Comparison of ENCODE assay signal across 27 cellular contexts in the genomic region with DNA sequence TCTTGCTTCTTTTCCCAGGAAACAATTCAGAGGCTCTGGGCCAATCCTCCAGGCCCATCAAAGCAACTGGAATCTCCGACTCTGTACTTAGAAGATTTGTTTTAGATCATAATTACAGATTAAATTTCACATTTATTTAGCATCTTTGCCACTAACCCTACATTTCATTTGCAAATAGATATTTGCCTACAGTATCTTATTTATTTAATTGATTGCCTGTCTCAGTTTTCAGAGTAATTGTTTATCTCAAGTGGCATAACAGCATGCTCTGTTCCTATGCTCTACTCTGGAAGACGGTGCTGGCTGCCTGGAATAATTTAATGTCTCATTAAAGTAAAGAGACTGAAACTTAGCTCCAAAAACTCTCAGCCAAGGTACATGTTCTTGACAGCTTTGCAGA.
"Had no signal": no experiment of that assay in that cellular context is flagged by ENCODE, and none has a peak within 500 bp of the region (broad histone marks: within the 10 kb centered on the region; RNA-seq: fewer than 3 reads in every experiment).

No MANE protein-coding gene starts in this region.

- H3K4me1 ChIP-seq: foreskin keratinocyte, testis, transverse colon had no signal

- H3K4me3 ChIP-seq: esophagus muscularis mucosa, heart left ventricle, ovary, right lobe of liver, testis, transverse colon had no signal

- H3K27ac ChIP-seq: esophagus muscularis mucosa, foreskin keratinocyte, heart left ventricle, ovary, right lobe of liver, testis, transverse colon had no signal

- H3K9me3 ChIP-seq: esophagus muscularis mucosa, heart left ventricle, ovary, right lobe of liver, testis, transverse colon had no signal

- DNase-seq: activated CD4-positive, alpha-beta T cell treated with anti-CD3 and anti-CD28 coated beads for 1 hour; activated CD4-positive, alpha-beta T cell treated with anti-CD3 and anti-CD28 coated beads, Interleukin-2, amount 50 U/mL, for 1 hour; activated CD8-positive, alpha-beta memory T cell treated with anti-CD3 and anti-CD28 coated beads, Interleukin-2, amount 10 ng/mL, durations not matched to agents 7 days and 5 days; activated CD8-positive, alpha-beta T cell treated with anti-CD3 and anti-CD28 coated beads for 36 hours; activated effector memory CD4-positive, alpha-beta T cell treated with Interleukin-2 at 50 U/mL for 16 hours; activated naive CD4-positive, alpha-beta T cell treated with Interleukin-2 at 50 U/mL for 16 hours; activated T-cell treated with anti-CD3 and anti-CD28 coated beads, Interleukin-2, amount 50 U/mL, for 48 hours; anterior cingulate cortex; dermis blood vessel endothelial cell; effector CD4-positive, alpha-beta T cell; foreskin keratinocyte; heart left ventricle; hypothalamus; immature natural killer cell; kidney; left colon; midbrain; naive thymus-derived CD4-positive, alpha-beta T cell; ovary; right lobe of liver; stimulated activated CD4-positive, alpha-beta T cell treated with anti-CD3 and anti-CD28 coated beads, Interleukin-12 subunit alpha, Interleukin-12 subunit beta, amount 100 ng/mL, for 4 hours; stimulated activated CD4-positive, alpha-beta T cell treated with anti-CD3 and anti-CD28 coated beads, Interleukin-4, amount 100 ng/mL, for 1 hour; stimulated activated naive CD8-positive, alpha-beta T cell treated with anti-CD3 and anti-CD28 coated beads, Interleukin-15, Interleukin-2, amounts not matched to agents 100 U/mL and 50 U/mL, for 24 hours; testis; transverse colon had no signal

- ATAC-seq: activated CD8-positive, alpha-beta memory T cell treated with anti-CD3 and anti-CD28 coated beads, Interleukin-2, amount 10 ng/mL, durations not matched to agents 7 days and 5 days; activated CD8-positive, alpha-beta T cell treated with anti-CD3 and anti-CD28 coated beads for 36 hours; foreskin keratinocyte; heart left ventricle; left colon; naive thymus-derived CD4-positive, alpha-beta T cell; right lobe of liver; stimulated activated naive CD8-positive, alpha-beta T cell treated with anti-CD3 and anti-CD28 coated beads, Interleukin-15, Interleukin-2, amounts not matched to agents 100 U/mL and 50 U/mL, for 24 hours; WTC11 had no signal

- H3K36me3 ChIP-seq: esophagus muscularis mucosa, heart left ventricle, ovary, right lobe of liver, transverse colon had no signal

- H3K27me3 ChIP-seq: esophagus muscularis mucosa, foreskin keratinocyte, heart left ventricle, ovary, right lobe of liver, testis, transverse colon had no signal
